In the genomic region with DNA sequence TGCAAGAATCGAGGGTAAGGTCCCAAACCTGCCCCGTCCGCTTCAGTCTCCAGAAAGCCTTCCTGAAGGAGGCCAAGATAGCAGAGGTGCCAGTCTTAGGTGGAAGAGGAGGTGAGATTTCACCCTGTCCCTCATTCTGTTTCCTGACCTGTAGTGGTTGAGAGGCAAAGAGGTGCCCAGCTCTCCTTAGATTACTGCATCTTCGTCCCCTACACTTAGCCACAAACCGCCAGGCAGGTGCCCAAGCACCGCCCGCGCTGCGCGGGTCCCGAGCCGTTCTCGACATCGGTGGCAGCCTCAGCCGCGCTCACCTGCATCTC, we compare ENCODE assay signal across 8 cellular contexts. TPM values are rescaled to one million over a fixed set of nuclear protein-coding genes. Genes with fewer than 3 reads are reported as not detected.
DNase-seq lines count a peak whose midpoint lies in the region.

No MANE protein-coding gene starts in this region.

- peaks cover 82% of the 10 kb centered on the region for H3K27me3 ChIP-seq in SJSA1 (replicated peaks)
- H3K27me3 ChIP-seq in iPS-15b (ENCODE audit: control insufficient read depth, insufficient read depth, low read length) = peaks cover 89% of the 10 kb centered on the region
- peaks cover 58% of the 10 kb centered on the region for H3K27me3 ChIP-seq in thymus (ENCODE audit: control insufficient read depth, insufficient read depth)

- CTCF ChIA-PET in activated CD4-positive, alpha-beta T cell treated with anti-CD3 and anti-CD28 coated beads, Interleukin-2, amount 10 ng/mL, durations not matched to agents 7 days and 5 days (lab: Charles Lee) = interaction anchor here (0.6 to 5.7 kb wide), 42 partner anchors 8 to 1597 kb away, joined by 3 to 71 read pairs (median 6); a partner anchor contains a TSS

- peaks cover 10% of the 10 kb centered on the region for H3K4me1 Mint-ChIP-seq in activated CD4-positive, alpha-beta T cell treated with anti-CD3 and anti-CD28 coated beads, Interleukin-2, amount 10 ng/mL, durations not matched to agents 7 days and 5 days

- H3K4me3 Mint-ChIP-seq in activated CD4-positive, alpha-beta T cell treated with anti-CD3 and anti-CD28 coated beads, Interleukin-2, amount 10 ng/mL, durations not matched to agents 7 days and 5 days = peak overlapping the region; percentile 74

- H3K27me3 Mint-ChIP-seq in activated CD4-positive, alpha-beta T cell treated with anti-CD3 and anti-CD28 coated beads, Interleukin-2, amount 10 ng/mL, durations not matched to agents 7 days and 5 days = peaks cover 69% of the 10 kb centered on the region

- DNase-seq in activated CD4-positive, alpha-beta T cell treated with anti-CD3 and anti-CD28 coated beads, Interleukin-2, amount 10 ng/mL, durations not matched to agents 7 days and 5 days = no peak
- DNase-seq in activated CD4-positive, alpha-beta T cell treated with anti-CD3 and anti-CD28 coated beads, Interleukin-2, amount 50 U/mL, for 1 hour = no peak
- DNase-seq in SJSA1 (ENCODE audit: low read depth in 1 of 2, low spot score in 2 of 2) (no peak), NCI-H1436 treated with DMSO at 0.1 percent for 48 hours (lab: John Stamatoyannopoulos, UW) (no peak), C1 segment of cervical spinal cord (lab: John Stamatoyannopoulos, UW) (no peak), putamen (ENCODE audit: low spot score) (no peak)

- no peaks in the 10 kb centered on the region for H3K9me3 Mint-ChIP-seq in activated CD4-positive, alpha-beta T cell treated with anti-CD3 and anti-CD28 coated beads, Interleukin-2, amount 10 ng/mL, durations not matched to agents 7 days and 5 days

- WGBS in thymus = 11% methylated on average over 16 of the region's 16 CpGs

- POLR2A ChIA-PET in activated CD4-positive, alpha-beta T cell treated with anti-CD3 and anti-CD28 coated beads, Interleukin-2, amount 10 ng/mL, durations not matched to agents 7 days and 5 days (lab: Charles Lee) = no interaction called here

- H3K4me3 ChIP-seq in SJSA1 (peak overlapping the region; percentile 34), iPS-15b (ENCODE audit: low read depth, low read length) (peak overlapping the region; percentile 52), thymus (ENCODE audit: low read length) (peak overlapping the region; percentile 46)

- no peaks in the 10 kb centered on the region for H3K36me3 Mint-ChIP-seq in activated CD4-positive, alpha-beta T cell treated with anti-CD3 and anti-CD28 coated beads, Interleukin-2, amount 10 ng/mL, durations not matched to agents 7 days and 5 days (ENCODE audit: low read depth)

- H3K36me3 ChIP-seq in SJSA1 = no peaks in the 10 kb centered on the region
- no peaks in the 10 kb centered on the region for H3K36me3 ChIP-seq in iPS-15b (ENCODE audit: control insufficient read depth, insufficient read depth, low read length)
- no peaks in the 10 kb centered on the region for H3K36me3 ChIP-seq in thymus (ENCODE audit: control insufficient read depth, insufficient read depth)

- no peak overlapping the region for H3K27ac Mint-ChIP-seq in activated CD4-positive, alpha-beta T cell treated with anti-CD3 and anti-CD28 coated beads, Interleukin-2, amount 10 ng/mL, durations not matched to agents 7 days and 5 days

- H3K9me3 ChIP-seq in SJSA1 (replicated peaks) (no peaks in the 10 kb centered on the region; the same call in 1 of the 2 replicates), iPS-15b (ENCODE audit: control insufficient read depth, insufficient read depth, low read length) (no peaks in the 10 kb centered on the region), thymus (ENCODE audit: control insufficient read depth) (no peaks in the 10 kb centered on the region)

- H3K4me1 ChIP-seq in SJSA1 (replicated peaks) (peaks cover 23% of the 10 kb centered on the region), iPS-15b (ENCODE audit: control insufficient read depth, insufficient read depth, low read length) (peaks cover 4% of the 10 kb centered on the region), thymus (ENCODE audit: control insufficient read depth, insufficient read depth, low read length) (peaks cover 6% of the 10 kb centered on the region)

- H3K9ac ChIP-seq in iPS-15b (ENCODE audit: low read depth, low read length) = no peak overlapping the region

- H3K27ac ChIP-seq in SJSA1 (no peak overlapping the region), thymus (ENCODE audit: low read depth) (no peak overlapping the region)

RNA-seq across cellular contexts. Expression of a gene that starts 23.8 kb away (rescaled TPM):
- total RNA-seq in activated CD4-positive, alpha-beta T cell treated with anti-CD3 and anti-CD28 coated beads, Interleukin-2, amount 10 ng/mL, durations not matched to agents 7 days and 5 days = 100 to 1,000 TPM in 1 of 2 experiments, 10 to 100 TPM in 1; 85.6 to 105 TPM
- total RNA-seq in SJSA1 (2014; rRNA removed; shearing (Covaris generic)) = 54.9 and 71.0 TPM in 2 replicates
- polyA plus RNA-seq in thymus = 80.5 TPM
